ENCODE assay signal across 8 cellular contexts in genomic region chr20:51801220-51801991, GRCh38. TPM values are rescaled to one million over a fixed set of nuclear protein-coding genes. Genes with fewer than 3 reads are reported as not detected.
DNase-seq lines count a peak whose midpoint lies in the region; ATAC-seq, FAIRE-seq and TF ChIP-seq lines count a peak whose summit lies in the region.

No MANE protein-coding gene starts in this region.

- H3K4me1 ChIP-seq in A549 (peaks cover 30% of the 10 kb centered on the region), HUES6 (ENCODE audit: control insufficient read depth, insufficient read depth, low read length) (peaks cover 30% of the 10 kb centered on the region), mesodermal cell (ENCODE audit: control insufficient read depth, insufficient read depth, low read length, poor library complexity, severe bottlenecking) (peaks cover 14% of the 10 kb centered on the region)

- H3K36me3 ChIP-seq in HUES6 (ENCODE audit: control insufficient read depth, insufficient read depth, low read length) (peaks cover 10% of the 10 kb centered on the region), mesodermal cell (ENCODE audit: control insufficient read depth, insufficient read depth, low read length) (peaks cover 4% of the 10 kb centered on the region)

- H3K4me3 ChIP-seq in A549 (peak overlapping the region; percentile 84), HUES6 (ENCODE audit: low read depth, low read length) (peak overlapping the region; percentile 74), choroid plexus epithelial cell (ENCODE audit: low read depth, low read length) (peak overlapping the region; percentile 61), mesodermal cell (ENCODE audit: extremely low read depth, insufficient read depth, low read length, poor library complexity, severe bottlenecking) (peak overlapping the region; percentile 99)

- TF ChIP-seq CTCF in A549 (IDR thresholded peaks at IDR 0.05) (peak; percentile 21; the same call in 2 of the 3 replicates), choroid plexus epithelial cell (conservative IDR thresholded peaks at IDR 0.05; ENCODE audit: low read depth, low read length) (peak; percentile 21)

- no peak for TF ChIP-seq EP300 in A549 (IDR thresholded peaks at IDR 0.05)

- FAIRE-seq in A549 (lab: Jason Lieb, UNC): no peak

- ATAC-seq in A549 (peak; percentile 66 to 71), GM21360 (IDR thresholded peaks at IDR 0.05; ENCODE audit: unreplicated experiment) (no peak), GM21825 (IDR thresholded peaks at IDR 0.05; ENCODE audit: unreplicated experiment) (no peak)

- peak overlapping the region; percentile 99 for H3K9ac ChIP-seq in HUES6 (ENCODE audit: low read length)

- peak overlapping the region; percentile 95 to 96 for H3K27ac ChIP-seq in A549
- H3K27ac ChIP-seq in HUES6 (ENCODE audit: low read depth, low read length): peak overlapping the region; percentile 99
- H3K27ac ChIP-seq in mesodermal cell (ENCODE audit: low read depth, low read length, severe bottlenecking): peak overlapping the region; percentile 86

- CTCF ChIA-PET in A549 (lab: Yijun Ruan, JAX): interaction anchor here (1.0 to 2.4 kb wide), 7 partner anchors 162 to 820 kb away, joined by 3 to 5 read pairs (median 3); no protein-coding TSS in a partner anchor

- H3K27me3 ChIP-seq in HUES6 (ENCODE audit: control insufficient read depth, insufficient read depth, low read length): no peaks in the 10 kb centered on the region

- TF ChIP-seq RAD21 in A549 (conservative IDR thresholded peaks at IDR 0.05 in 1 of 2, IDR thresholded peaks at IDR 0.05 in 1 of 2): peak; percentile 22 to 32; a peak in 3 of 5 replicates

- H3K4me2 ChIP-seq in A549: peak overlapping the region; percentile 92

- POLR2A ChIA-PET in A549 (lab: Yijun Ruan, JAX): no interaction called here

- TF ChIP-seq POLR2A in A549 (IDR thresholded peaks at IDR 0.05; ENCODE audit: low read length): no peak

- 10% methylated on average over 50 of the region's 53 CpGs for WGBS in A549 (ENCODE audit: missing lambda C conversion rate)
- 0 to 1% methylated on average over 30 to 32 of the region's 53 CpGs for WGBS in mesodermal cell (ENCODE audit: insufficient coverage in 2 of 2), 2 experiments

- DNase-seq in A549 (ENCODE audit: low read depth in 1 of 2, low spot score in 1 of 2) (peak; percentile 42 to 44), choroid plexus epithelial cell (ENCODE audit: low read depth) (no peak), GM19240 (ENCODE audit: insufficient read length, low spot score) (no peak), NCI-H1048 (lab: John Stamatoyannopoulos, UW) (no peak)

- H3K9me3 ChIP-seq in A549: no peaks in the 10 kb centered on the region
- H3K9me3 ChIP-seq in HUES6 (ENCODE audit: control insufficient read depth, insufficient read depth, low read depth, low read length): no peaks in the 10 kb centered on the region
- H3K9me3 ChIP-seq in mesodermal cell (ENCODE audit: control insufficient read depth, low read length): no peaks in the 10 kb centered on the region

TF ChIP-seq in A549, 52 proteins besides CTCF, POLR2A, EP300 and RAD21:
- TF ChIP-seq EHF (CRISPR knock-in tag; IDR thresholded peaks at IDR 0.05): no peak
- TF ChIP-seq HEYL (CRISPR knock-in tag; IDR thresholded peaks at IDR 0.05): no peak
- TF ChIP-seq E2F6 (IDR thresholded peaks at IDR 0.05; ENCODE audit: borderline replicate concordance, low read depth): peak; percentile 5; the same call in 1 of the 2 replicates
- TF ChIP-seq SMC3 (IDR thresholded peaks at IDR 0.05): peak; percentile 54
- TF ChIP-seq HMGXB4 (CRISPR knock-in tag; IDR thresholded peaks at IDR 0.05; ENCODE audit: borderline replicate concordance): 0 out of 2 replicates have a peak, but pooled peaks have one; percentile 15
- TF ChIP-seq KDM5A (IDR thresholded peaks at IDR 0.05): no peak
- TF ChIP-seq, protein P1, sequence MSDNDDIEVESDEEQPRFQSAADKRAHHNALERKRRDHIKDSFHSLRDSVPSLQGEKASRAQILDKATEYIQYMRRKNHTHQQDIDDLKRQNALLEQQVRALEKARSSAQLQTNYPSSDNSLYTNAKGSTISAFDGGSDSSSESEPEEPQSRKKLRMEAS (IDR thresholded peaks at IDR 0.05): peak; percentile 65
- no peak for TF ChIP-seq PHF8 (IDR thresholded peaks at IDR 0.05; ENCODE audit: borderline replicate concordance, low read depth)
TF ChIP-seq in A549: peak in this region for 4.

RNA-seq across cellular contexts. Expression of gene SALL4, which starts 0.9 kb away (rescaled TPM):
- polyA plus RNA-seq in A549 (2011; rRNA removed): 7.6 and 8.5 TPM in 2 replicates
- 2.0 and 2.2 TPM in 2 replicates for polyA plus RNA-seq in A549 (2012; cell fraction: cytosol; rRNA removed)
- 12.2 and 12.8 TPM in 2 replicates for polyA plus RNA-seq in A549 (2012; cell fraction: nucleus; rRNA removed)
- 2.3 to 3.8 TPM (median 2.5 TPM) in 3 replicates for polyA plus RNA-seq in A549 (2017; fragmentation: RNase III; extraction: RNeasy Plus Mini Kit Qiagen cat#74134 plus additional on column Dnase treatment)
- polyA minus RNA-seq in A549 (2011; rRNA and poly(A)+ RNA removed): 3.7 and 4.1 TPM in 2 replicates
- 44.4 TPM for polyA plus RNA-seq in mesodermal cell (2013, experiment 1 of 2)
- polyA plus RNA-seq in mesodermal cell (2013, experiment 2 of 2): 39.6 TPM

RNA-seq across cellular contexts. Expression of gene ATP9A, which starts 33.2 kb away (rescaled TPM):
- polyA plus RNA-seq in A549 (2011; rRNA removed) (23.3 and 23.6 TPM in 2 replicates), A549 (2017; fragmentation: RNase III; extraction: RNeasy Plus Mini Kit Qiagen cat#74134 plus additional on column Dnase treatment) (8.5 to 10.2 TPM (median 9.9 TPM) in 3 replicates)
- polyA plus RNA-seq in A549 (2012; cell fraction: cytosol; rRNA removed): 5.5 and 7.0 TPM in 2 replicates
- 7.2 and 9.0 TPM in 2 replicates for polyA plus RNA-seq in A549 (2012; cell fraction: nucleus; rRNA removed)
- 61.2 and 62.6 TPM in 2 replicates for polyA minus RNA-seq in A549 (2011; rRNA and poly(A)+ RNA removed)
- 8.6 TPM for polyA plus RNA-seq in mesodermal cell (2013, experiment 1 of 2)
- 7.2 TPM for polyA plus RNA-seq in mesodermal cell (2013, experiment 2 of 2)

Comparison
In these comparisons a context has a peak if more than half of its experiments do, and no peak if none do; other contexts are left out.
1. ATAC-seq: peak in A549 (2 of 2); none in GM21360 (single experiment) and GM21825 (single experiment).
2. DNase-seq: peak in A549 (2 of 2); none in choroid plexus epithelial cell (single experiment), GM19240 (single experiment) and NCI-H1048 (single experiment).
3. Peak in every context shown above with its lines, with median percentiles within 50 percentile points of each other: H3K27ac ChIP-seq and H3K4me3 ChIP-seq.